1 cellular context compared by ENCODE assay signal in the genomic region with DNA sequence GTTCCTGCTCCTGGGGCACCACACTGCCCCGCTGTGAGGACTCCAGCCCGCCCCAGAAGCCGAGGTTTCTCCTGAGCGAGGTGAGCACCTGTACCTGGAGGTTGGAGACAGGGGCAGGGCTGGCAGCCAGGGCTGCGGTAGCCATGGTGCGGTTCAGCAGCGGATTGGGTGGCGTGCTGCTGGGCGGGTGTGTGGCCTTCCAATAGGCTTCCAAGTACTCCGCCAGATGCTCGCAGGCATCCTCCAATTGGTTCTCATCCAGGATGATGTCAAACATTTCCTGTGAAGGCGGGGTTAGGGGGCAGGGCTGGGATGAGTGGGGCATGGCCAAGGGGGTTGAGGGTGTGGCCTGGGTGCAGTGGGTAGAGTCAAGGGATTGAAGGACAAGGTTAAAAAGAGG.
A peak's percentile ranks its signal among the peaks of the same experiment; 100 is the strongest.
TF ChIP-seq lines count a peak whose summit lies in the region.

No MANE protein-coding gene starts in this region.

TF ChIP-seq in K562, 482 proteins besides CTCF, POLR2A, EP300 and RAD21:
- no peak for TF ChIP-seq CHCHD3 (CRISPR knock-in tag; IDR thresholded peaks at IDR 0.05)
- no peak for TF ChIP-seq LEF1 (IDR thresholded peaks at IDR 0.05)
- no peak for TF ChIP-seq FOXJ2 (tag; IDR thresholded peaks at IDR 0.05)
- peak; percentile 16; the same call in 1 of the 2 replicates for TF ChIP-seq RFX1 (IDR thresholded peaks at IDR 0.05)
- TF ChIP-seq SMAD4 (CRISPR knock-in tag; conservative IDR thresholded peaks at IDR 0.05) = no peak
- TF ChIP-seq LARP7 (IDR thresholded peaks at IDR 0.05) = no peak
- TF ChIP-seq, protein P1, sequence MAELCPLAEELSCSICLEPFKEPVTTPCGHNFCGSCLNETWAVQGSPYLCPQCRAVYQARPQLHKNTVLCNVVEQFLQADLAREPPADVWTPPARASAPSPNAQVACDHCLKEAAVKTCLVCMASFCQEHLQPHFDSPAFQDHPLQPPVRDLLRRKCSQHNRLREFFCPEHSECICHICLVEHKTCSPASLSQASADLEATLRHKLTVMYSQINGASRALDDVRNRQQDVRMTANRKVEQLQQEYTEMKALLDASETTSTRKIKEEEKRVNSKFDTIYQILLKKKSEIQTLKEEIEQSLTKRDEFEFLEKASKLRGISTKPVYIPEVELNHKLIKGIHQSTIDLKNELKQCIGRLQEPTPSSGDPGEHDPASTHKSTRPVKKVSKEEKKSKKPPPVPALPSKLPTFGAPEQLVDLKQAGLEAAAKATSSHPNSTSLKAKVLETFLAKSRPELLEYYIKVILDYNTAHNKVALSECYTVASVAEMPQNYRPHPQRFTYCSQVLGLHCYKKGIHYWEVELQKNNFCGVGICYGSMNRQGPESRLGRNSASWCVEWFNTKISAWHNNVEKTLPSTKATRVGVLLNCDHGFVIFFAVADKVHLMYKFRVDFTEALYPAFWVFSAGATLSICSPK (IDR thresholded peaks at IDR 0.05; ENCODE audit: borderline replicate concordance) = no peak
- TF ChIP-seq, protein P2, sequence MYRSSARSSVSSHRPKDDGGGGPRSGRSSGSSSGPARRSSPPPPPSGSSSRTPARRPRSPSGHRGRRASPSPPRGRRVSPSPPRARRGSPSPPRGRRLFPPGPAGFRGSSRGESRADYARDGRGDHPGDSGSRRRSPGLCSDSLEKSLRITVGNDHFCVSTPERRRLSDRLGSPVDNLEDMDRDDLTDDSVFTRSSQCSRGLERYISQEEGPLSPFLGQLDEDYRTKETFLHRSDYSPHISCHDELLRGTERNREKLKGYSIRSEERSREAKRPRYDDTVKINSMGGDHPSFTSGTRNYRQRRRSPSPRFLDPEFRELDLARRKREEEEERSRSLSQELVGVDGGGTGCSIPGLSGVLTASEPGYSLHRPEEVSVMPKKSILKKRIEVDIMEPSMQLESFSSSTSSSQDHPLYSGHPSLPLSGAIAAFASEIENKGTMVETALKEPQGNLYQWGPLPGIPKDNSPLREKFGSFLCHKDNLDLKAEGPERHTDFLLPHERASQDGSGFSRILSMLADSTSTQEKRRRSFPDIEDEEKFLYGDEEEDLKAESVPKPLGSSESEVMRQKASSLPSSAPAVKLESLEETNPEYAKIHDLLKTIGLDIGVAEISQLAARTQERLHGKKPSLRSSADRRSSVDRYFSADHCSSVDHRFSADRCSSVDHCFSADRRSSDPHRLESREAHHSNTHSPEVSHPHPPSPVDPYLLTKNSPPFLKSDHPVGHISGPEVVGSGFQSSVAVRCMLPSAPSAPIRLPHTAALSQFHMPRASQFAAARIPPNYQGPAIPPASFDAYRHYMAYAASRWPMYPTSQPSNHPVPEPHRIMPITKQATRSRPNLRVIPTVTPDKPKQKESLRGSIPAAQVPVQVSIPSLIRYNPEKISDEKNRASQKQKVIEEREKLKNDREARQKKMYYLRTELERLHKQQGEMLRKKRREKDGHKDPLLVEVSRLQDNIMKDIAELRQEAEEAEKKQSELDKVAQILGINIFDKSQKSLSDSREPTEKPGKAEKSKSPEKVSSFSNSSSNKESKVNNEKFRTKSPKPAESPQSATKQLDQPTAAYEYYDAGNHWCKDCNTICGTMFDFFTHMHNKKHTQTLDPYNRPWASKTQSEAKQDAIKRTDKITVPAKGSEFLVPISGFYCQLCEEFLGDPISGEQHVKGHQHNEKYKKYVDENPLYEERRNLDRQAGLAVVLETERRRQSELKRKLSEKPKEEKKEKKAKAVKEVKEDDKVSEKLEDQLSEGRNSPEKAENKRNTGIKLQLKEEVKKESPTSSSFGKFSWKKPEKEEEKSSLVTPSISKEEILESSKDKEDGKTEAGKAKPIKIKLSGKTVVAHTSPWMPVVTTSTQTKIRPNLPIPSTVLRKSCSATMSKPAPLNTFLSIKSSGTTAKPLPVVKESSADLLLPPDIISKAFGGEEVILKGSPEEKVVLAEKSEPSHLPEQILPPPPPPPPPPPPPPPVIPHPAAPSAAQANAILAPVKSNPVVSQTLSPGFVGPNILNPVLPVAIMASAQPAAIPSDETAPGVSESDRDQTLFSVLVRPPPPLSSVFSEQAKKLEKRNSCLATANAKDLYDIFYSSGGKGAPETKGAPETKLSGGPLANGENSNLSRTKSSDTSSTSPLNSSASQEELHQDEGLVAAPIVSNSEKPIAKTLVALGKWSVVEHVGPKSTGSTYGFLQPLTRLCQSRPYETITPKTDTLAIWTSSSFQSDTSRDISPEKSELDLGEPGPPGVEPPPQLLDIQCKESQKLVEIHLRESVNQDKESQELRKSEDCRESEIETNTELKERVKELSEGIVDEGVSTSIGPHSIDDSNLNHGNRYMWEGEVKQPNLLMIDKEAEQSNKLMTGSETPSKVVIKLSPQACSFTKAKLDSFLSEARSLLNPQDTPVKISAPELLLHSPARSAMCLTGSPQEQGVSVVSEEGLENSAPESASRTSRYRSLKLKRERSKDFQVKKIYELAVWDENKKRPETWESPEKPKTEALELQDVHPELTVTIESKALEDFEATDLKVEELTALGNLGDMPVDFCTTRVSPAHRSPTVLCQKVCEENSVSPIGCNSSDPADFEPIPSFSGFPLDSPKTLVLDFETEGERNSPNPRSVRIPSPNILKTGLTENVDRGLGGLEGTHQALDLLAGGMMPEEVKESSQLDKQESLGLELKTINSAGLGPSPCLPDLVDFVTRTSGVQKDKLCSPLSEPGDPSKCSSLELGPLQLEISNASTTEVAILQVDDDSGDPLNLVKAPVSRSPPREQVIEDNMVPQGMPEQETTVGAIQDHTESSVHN (IDR thresholded peaks at IDR 0.05; ENCODE audit: borderline replicate concordance in 1 of 2, low read depth in 1 of 2) = no peak
- TF ChIP-seq, protein P3, sequence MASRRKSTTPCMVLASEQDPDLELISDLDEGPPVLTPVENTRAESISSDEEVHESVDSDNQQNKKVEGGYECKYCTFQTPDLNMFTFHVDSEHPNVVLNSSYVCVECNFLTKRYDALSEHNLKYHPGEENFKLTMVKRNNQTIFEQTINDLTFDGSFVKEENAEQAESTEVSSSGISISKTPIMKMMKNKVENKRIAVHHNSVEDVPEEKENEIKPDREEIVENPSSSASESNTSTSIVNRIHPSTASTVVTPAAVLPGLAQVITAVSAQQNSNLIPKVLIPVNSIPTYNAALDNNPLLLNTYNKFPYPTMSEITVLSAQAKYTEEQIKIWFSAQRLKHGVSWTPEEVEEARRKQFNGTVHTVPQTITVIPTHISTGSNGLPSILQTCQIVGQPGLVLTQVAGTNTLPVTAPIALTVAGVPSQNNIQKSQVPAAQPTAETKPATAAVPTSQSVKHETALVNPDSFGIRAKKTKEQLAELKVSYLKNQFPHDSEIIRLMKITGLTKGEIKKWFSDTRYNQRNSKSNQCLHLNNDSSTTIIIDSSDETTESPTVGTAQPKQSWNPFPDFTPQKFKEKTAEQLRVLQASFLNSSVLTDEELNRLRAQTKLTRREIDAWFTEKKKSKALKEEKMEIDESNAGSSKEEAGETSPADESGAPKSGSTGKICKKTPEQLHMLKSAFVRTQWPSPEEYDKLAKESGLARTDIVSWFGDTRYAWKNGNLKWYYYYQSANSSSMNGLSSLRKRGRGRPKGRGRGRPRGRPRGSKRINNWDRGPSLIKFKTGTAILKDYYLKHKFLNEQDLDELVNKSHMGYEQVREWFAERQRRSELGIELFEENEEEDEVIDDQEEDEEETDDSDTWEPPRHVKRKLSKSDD (conservative IDR thresholded peaks at IDR 0.05; ENCODE audit: low read length) = no peak
- no peak for TF ChIP-seq SREBF1 (IDR thresholded peaks at IDR 0.05; ENCODE audit: borderline replicate concordance, low read depth, low read length)
- TF ChIP-seq, protein P4, sequence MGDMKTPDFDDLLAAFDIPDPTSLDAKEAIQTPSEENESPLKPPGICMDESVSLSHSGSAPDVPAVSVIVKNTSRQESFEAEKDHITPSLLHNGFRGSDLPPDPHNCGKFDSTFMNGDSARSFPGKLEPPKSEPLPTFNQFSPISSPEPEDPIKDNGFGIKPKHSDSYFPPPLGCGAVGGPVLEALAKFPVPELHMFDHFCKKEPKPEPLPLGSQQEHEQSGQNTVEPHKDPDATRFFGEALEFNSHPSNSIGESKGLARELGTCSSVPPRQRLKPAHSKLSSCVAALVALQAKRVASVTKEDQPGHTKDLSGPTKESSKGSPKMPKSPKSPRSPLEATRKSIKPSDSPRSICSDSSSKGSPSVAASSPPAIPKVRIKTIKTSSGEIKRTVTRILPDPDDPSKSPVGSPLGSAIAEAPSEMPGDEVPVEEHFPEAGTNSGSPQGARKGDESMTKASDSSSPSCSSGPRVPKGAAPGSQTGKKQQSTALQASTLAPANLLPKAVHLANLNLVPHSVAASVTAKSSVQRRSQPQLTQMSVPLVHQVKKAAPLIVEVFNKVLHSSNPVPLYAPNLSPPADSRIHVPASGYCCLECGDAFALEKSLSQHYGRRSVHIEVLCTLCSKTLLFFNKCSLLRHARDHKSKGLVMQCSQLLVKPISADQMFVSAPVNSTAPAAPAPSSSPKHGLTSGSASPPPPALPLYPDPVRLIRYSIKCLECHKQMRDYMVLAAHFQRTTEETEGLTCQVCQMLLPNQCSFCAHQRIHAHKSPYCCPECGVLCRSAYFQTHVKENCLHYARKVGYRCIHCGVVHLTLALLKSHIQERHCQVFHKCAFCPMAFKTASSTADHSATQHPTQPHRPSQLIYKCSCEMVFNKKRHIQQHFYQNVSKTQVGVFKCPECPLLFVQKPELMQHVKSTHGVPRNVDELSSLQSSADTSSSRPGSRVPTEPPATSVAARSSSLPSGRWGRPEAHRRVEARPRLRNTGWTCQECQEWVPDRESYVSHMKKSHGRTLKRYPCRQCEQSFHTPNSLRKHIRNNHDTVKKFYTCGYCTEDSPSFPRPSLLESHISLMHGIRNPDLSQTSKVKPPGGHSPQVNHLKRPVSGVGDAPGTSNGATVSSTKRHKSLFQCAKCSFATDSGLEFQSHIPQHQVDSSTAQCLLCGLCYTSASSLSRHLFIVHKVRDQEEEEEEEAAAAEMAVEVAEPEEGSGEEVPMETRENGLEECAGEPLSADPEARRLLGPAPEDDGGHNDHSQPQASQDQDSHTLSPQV (IDR thresholded peaks at IDR 0.05) = no peak
- peak; percentile 26; the same call in 1 of the 2 replicates for TF ChIP-seq POLR2G (IDR thresholded peaks at IDR 0.05; ENCODE audit: low read depth, low read length)
- TF ChIP-seq ZBTB1 (CRISPR knock-in tag; IDR thresholded peaks at IDR 0.05; ENCODE audit: borderline replicate concordance, low read depth) = no peak
- TF ChIP-seq, protein P5, sequence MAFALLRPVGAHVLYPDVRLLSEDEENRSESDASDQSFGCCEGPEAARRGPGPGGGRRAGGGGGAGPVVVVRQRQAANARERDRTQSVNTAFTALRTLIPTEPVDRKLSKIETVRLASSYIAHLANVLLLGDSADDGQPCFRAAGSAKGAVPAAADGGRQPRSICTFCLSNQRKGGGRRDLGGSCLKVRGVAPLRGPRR (CRISPR knock-in tag; IDR thresholded peaks at IDR 0.05) = no peak
- 0 out of 2 replicates have a peak, but pooled peaks have one; percentile 18 for TF ChIP-seq RBFOX2 (IDR thresholded peaks at IDR 0.05; ENCODE audit: low read depth, low read length)
- no peak for TF ChIP-seq ZNF274 (IDR thresholded peaks at IDR 0.05; ENCODE audit: borderline replicate concordance, low read depth, low read length)
- TF ChIP-seq, protein P6, sequence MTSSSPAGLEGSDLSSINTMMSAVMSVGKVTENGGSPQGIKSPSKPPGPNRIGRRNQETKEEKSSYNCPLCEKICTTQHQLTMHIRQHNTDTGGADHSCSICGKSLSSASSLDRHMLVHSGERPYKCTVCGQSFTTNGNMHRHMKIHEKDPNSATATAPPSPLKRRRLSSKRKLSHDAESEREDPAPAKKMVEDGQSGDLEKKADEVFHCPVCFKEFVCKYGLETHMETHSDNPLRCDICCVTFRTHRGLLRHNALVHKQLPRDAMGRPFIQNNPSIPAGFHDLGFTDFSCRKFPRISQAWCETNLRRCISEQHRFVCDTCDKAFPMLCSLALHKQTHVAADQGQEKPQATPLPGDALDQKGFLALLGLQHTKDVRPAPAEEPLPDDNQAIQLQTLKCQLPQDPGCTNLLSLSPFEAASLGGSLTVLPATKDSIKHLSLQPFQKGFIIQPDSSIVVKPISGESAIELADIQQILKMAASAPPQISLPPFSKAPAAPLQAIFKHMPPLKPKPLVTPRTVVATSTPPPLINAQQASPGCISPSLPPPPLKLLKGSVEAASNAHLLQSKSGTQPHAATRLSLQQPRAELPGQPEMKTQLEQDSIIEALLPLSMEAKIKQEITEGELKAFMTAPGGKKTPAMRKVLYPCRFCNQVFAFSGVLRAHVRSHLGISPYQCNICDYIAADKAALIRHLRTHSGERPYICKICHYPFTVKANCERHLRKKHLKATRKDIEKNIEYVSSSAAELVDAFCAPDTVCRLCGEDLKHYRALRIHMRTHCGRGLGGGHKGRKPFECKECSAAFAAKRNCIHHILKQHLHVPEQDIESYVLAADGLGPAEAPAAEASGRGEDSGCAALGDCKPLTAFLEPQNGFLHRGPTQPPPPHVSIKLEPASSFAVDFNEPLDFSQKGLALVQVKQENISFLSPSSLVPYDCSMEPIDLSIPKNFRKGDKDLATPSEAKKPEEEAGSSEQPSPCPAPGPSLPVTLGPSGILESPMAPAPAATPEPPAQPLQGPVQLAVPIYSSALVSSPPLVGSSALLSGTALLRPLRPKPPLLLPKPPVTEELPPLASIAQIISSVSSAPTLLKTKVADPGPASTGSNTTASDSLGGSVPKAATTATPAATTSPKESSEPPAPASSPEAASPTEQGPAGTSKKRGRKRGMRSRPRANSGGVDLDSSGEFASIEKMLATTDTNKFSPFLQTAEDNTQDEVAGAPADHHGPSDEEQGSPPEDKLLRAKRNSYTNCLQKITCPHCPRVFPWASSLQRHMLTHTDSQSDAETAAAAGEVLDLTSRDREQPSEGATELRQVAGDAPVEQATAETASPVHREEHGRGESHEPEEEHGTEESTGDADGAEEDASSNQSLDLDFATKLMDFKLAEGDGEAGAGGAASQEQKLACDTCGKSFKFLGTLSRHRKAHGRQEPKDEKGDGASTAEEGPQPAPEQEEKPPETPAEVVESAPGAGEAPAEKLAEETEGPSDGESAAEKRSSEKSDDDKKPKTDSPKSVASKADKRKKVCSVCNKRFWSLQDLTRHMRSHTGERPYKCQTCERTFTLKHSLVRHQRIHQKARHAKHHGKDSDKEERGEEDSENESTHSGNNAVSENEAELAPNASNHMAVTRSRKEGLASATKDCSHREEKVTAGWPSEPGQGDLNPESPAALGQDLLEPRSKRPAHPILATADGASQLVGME (CRISPR knock-in tag; IDR thresholded peaks at IDR 0.05) = no peak
- TF ChIP-seq NFYB (IDR thresholded peaks at IDR 0.05; ENCODE audit: extremely low read depth, insufficient read length) = peak; percentile 14
- no peak for TF ChIP-seq TBP (optimal IDR thresholded peaks at IDR 0.05; ENCODE audit: low read depth, low read length)
- no peak for TF ChIP-seq ARHGAP35 (IDR thresholded peaks at IDR 0.05; ENCODE audit: partially characterized antibody)
- no peak for TF ChIP-seq SAFB2 (IDR thresholded peaks at IDR 0.05; ENCODE audit: borderline replicate concordance, low read depth, low read length, severe bottlenecking)
- no peak for TF ChIP-seq FOXK1 (CRISPR knock-in tag; IDR thresholded peaks at IDR 0.05; ENCODE audit: borderline replicate concordance)
